In the genomic region with DNA sequence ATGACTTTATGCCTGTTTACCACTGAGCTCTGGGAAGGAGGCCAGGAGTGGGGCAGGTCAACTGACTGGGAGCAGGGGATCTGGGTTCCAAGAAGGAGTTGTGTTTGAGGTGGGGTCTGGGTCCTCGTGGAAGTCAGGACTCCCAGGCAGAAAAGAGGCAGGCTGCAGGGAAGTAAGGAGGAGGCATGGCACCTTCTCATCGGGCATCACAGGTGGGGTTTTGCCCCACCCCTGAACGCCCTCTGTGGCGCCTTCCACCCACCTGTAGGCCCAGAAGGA, we compare ENCODE assay signal across 9 cellular contexts. TPM values are rescaled to one million over a fixed set of nuclear protein-coding genes. Genes with fewer than 3 reads are reported as not detected.
A peak's percentile ranks its signal among the peaks of the same experiment; 100 is the strongest.
DNase-seq lines count a peak whose midpoint lies in the region; ATAC-seq and TF ChIP-seq lines count a peak whose summit lies in the region.
"Had no signal": no experiment of that assay in that cellular context is flagged by ENCODE, and none has a peak within 500 bp of the region (broad histone marks: within the 10 kb centered on the region; RNA-seq: fewer than 3 reads in every experiment).

No MANE protein-coding gene starts in this region.

- H3K9me3 ChIP-seq in left ventricle myocardium inferior (replicated peaks), result no peaks in the 10 kb centered on the region
- H3K9me3 ChIP-seq in muscle layer of duodenum (ENCODE audit: control insufficient read depth in 1 of 2, low read length in 2 of 2), result no peaks in the 10 kb centered on the region
- H3K9me3 ChIP-seq in vagina, result no peaks in the 10 kb centered on the region

- intact Hi-C loops in left ventricle myocardium inferior (cut with micrococcal nuclease), result no loop called here
- intact Hi-C loops in left cardiac atrium (cut with DNase I), result no loop called here
- intact Hi-C loops in vagina (cut with DNase I), result no loop called here

- H3K36me3 ChIP-seq in left ventricle myocardium inferior (peaks cover 20% of the 10 kb centered on the region), muscle layer of duodenum (ENCODE audit: control insufficient read depth in 1 of 2, insufficient read depth in 2 of 2, low read length in 2 of 2) (peaks cover 17 to 22% of the 10 kb centered on the region in 2 donors), vagina (peaks cover 0 to 20% of the 10 kb centered on the region in 2 donors)

- H3K4me3 ChIP-seq in left ventricle myocardium inferior (peak overlapping the region; percentile 70), choroid plexus epithelial cell (ENCODE audit: low read depth, low read length) (peak overlapping the region; percentile 49), muscle layer of duodenum (ENCODE audit: low read depth in 1 of 2, low read length in 2 of 2) (peak overlapping the region; percentile 31 to 71), vagina (peak overlapping the region; percentile 48 to 58)

- TF ChIP-seq CTCF in left ventricle myocardium inferior (IDR thresholded peaks at IDR 0.05; ENCODE audit: borderline replicate concordance), result no peak
- no peak for TF ChIP-seq CTCF in choroid plexus epithelial cell (conservative IDR thresholded peaks at IDR 0.05; ENCODE audit: low read depth, low read length)
- no peak for TF ChIP-seq CTCF in vagina (IDR thresholded peaks at IDR 0.05)

- no peak for DNase-seq in left ventricle myocardium inferior
- DNase-seq in left cardiac atrium, result no peak
- no peak for DNase-seq in choroid plexus epithelial cell (ENCODE audit: low read depth)
- no peak for DNase-seq in vagina (ENCODE audit: extremely low spot score in 2 of 2)
- no peak for DNase-seq in NCI-H1048 (lab: John Stamatoyannopoulos, UW)
- DNase-seq in activated CD8-positive, alpha-beta memory T cell treated with anti-CD3 and anti-CD28 coated beads for 24 hours, result no peak
- no peak for DNase-seq in COR-L47 (lab: John Stamatoyannopoulos, UW)
- DNase-seq: OCI-M1 had no signal

- TF ChIP-seq POLR2A in vagina (IDR thresholded peaks at IDR 0.05), result no peak

- H3K27ac ChIP-seq in left ventricle myocardium inferior (replicated peaks), result peak overlapping the region; percentile 88
- H3K27ac ChIP-seq in muscle layer of duodenum (ENCODE audit: low read length), result no peak overlapping the region
- peak overlapping the region; percentile 87 for H3K27ac ChIP-seq in vagina

- H3K27me3 ChIP-seq in left ventricle myocardium inferior (ENCODE audit: low read depth), result no peaks in the 10 kb centered on the region
- no peaks in the 10 kb centered on the region for H3K27me3 ChIP-seq in muscle layer of duodenum (ENCODE audit: low read depth, low read length)
- no peaks in the 10 kb centered on the region for H3K27me3 ChIP-seq in vagina

- H3K4me1 ChIP-seq in left ventricle myocardium inferior (peaks cover 76% of the 10 kb centered on the region), muscle layer of duodenum (ENCODE audit: control insufficient read depth in 1 of 2, insufficient read depth in 2 of 2, low read length in 2 of 2) (peaks cover 21% of the 10 kb centered on the region in 2 donors), vagina (peaks cover 74% of the 10 kb centered on the region)

- no peak for ATAC-seq in left cardiac atrium

RNA-seq across cellular contexts. Expression of a gene that starts 0.4 kb away (rescaled TPM):
- total RNA-seq in left ventricle myocardium inferior (0.71 TPM), left cardiac atrium (1 to 10 TPM; 1.6 to 2.8 TPM), vagina (66.5 TPM)

RNA-seq across cellular contexts. Expression of a gene that starts 1.0 kb away (rescaled TPM):
- total RNA-seq in left ventricle myocardium inferior, result 1.8 TPM
- total RNA-seq in left cardiac atrium, result 1 to 10 TPM; 2.8 to 3.2 TPM
- total RNA-seq in vagina, result 35.1 TPM

RNA-seq across cellular contexts. Expression of a gene that starts 2.5 kb away (rescaled TPM):
- total RNA-seq in left ventricle myocardium inferior (3.1 TPM), left cardiac atrium (1 to 10 TPM; 6.4 to 6.9 TPM), vagina (16.0 TPM)

RNA-seq across cellular contexts. Expression of a gene that starts 10.7 kb away (rescaled TPM):
- total RNA-seq in left ventricle myocardium inferior (23.4 TPM), left cardiac atrium (10 to 100 TPM; 17.5 to 21.7 TPM), vagina (13.8 TPM)

RNA-seq across cellular contexts. Expression of a gene that starts 10.7 kb away (rescaled TPM):
- total RNA-seq in left ventricle myocardium inferior (6.9 TPM), left cardiac atrium (1 to 10 TPM; 7.9 to 8.4 TPM), vagina (84.2 TPM)

Comparison
In these comparisons a context has a peak if more than half of its experiments do, and no peak if none do; other contexts are left out.
1. RNA of a gene that starts 0.4 kb away (total RNA-seq): 66.5 TPM in vagina (single experiment); 1.6 to 2.8 TPM in left cardiac atrium and 0.71 TPM in left ventricle myocardium inferior (single experiment); every median in the first group is over 10 times any median in the second.
2. Peak in every context shown above with its lines, with median percentiles within 50 percentile points of each other: H3K4me3 ChIP-seq.